1 cellular context compared by ENCODE assay signal in the genomic region with DNA sequence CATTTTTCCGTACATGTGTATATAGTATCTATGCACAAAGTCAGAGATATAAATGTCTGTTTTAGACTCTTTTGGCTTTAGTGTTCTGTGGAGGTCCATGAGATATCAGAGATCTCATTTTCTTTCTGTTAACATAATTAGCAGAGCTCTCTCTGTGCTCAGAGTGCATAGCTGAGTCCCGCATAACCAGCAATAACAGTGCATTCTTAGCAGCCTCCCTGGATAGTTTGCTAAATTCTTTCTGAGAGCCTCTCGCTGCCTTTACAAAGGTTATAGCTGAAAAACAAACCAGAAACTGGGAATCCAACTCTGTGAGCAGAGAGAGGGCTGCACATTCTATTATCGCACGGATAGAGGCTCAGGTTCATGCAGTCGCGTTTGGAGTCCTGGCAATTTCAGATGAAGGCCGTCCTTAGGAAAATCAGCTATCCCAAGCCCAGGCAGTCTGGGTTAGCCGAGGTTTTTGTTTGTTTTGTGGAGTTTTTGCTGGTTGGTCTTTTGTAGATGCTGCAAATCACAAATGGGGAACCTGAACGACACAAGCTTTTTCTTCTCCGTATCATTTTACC.
TF ChIP-seq lines count a peak whose summit lies in the region.

No MANE protein-coding gene starts in this region.

TF ChIP-seq in SK-N-SH, 30 proteins besides CTCF, POLR2A, EP300 and RAD21 (continued from another document):
- TF ChIP-seq, protein P1, sequence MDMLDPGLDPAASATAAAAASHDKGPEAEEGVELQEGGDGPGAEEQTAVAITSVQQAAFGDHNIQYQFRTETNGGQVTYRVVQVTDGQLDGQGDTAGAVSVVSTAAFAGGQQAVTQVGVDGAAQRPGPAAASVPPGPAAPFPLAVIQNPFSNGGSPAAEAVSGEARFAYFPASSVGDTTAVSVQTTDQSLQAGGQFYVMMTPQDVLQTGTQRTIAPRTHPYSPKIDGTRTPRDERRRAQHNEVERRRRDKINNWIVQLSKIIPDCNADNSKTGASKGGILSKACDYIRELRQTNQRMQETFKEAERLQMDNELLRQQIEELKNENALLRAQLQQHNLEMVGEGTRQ (IDR thresholded peaks at IDR 0.05; ENCODE audit: borderline replicate concordance, low read depth, low read length), result no peak
- TF ChIP-seq, protein P2, sequence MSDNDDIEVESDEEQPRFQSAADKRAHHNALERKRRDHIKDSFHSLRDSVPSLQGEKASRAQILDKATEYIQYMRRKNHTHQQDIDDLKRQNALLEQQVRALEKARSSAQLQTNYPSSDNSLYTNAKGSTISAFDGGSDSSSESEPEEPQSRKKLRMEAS (IDR thresholded peaks at IDR 0.05; ENCODE audit: low read depth), result no peak
- TF ChIP-seq SMC3 (IDR thresholded peaks at IDR 0.05; ENCODE audit: low read depth, low read length) (no peak), GABPA (IDR thresholded peaks at IDR 0.05; ENCODE audit: low read depth) (no peak), RCOR1 (IDR thresholded peaks at IDR 0.05; ENCODE audit: low read length) (no peak), EZH2phosphoT487 (IDR thresholded peaks at IDR 0.05; ENCODE audit: borderline replicate concordance, low read depth) (no peak), CHD2 (IDR thresholded peaks at IDR 0.05; ENCODE audit: low read length, partially characterized antibody) (no peak), RXRA (IDR thresholded peaks at IDR 0.05; ENCODE audit: borderline replicate concordance, low read depth) (no peak), POLR2AphosphoS5 (IDR thresholded peaks at IDR 0.05; ENCODE audit: low read depth, low read length) (no peak), MXI1 (IDR thresholded peaks at IDR 0.05; ENCODE audit: low read depth, low read length) (no peak)
- TF ChIP-seq, protein P3, sequence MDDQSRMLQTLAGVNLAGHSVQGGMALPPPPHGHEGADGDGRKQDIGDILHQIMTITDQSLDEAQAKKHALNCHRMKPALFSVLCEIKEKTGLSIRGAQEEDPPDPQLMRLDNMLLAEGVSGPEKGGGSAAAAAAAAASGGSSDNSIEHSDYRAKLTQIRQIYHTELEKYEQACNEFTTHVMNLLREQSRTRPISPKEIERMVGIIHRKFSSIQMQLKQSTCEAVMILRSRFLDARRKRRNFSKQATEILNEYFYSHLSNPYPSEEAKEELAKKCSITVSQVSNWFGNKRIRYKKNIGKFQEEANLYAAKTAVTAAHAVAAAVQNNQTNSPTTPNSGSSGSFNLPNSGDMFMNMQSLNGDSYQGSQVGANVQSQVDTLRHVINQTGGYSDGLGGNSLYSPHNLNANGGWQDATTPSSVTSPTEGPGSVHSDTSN (IDR thresholded peaks at IDR 0.05), result no peak
- TF ChIP-seq, protein P4, sequence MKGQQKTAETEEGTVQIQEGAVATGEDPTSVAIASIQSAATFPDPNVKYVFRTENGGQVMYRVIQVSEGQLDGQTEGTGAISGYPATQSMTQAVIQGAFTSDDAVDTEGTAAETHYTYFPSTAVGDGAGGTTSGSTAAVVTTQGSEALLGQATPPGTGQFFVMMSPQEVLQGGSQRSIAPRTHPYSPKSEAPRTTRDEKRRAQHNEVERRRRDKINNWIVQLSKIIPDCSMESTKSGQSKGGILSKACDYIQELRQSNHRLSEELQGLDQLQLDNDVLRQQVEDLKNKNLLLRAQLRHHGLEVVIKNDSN (IDR thresholded peaks at IDR 0.05; ENCODE audit: borderline replicate concordance, low read depth), result no peak
